27 cellular contexts compared by ENCODE assay signal in genomic region chr15:37054336-37054735, GRCh38. TPM values are rescaled to one million over a fixed set of nuclear protein-coding genes. Genes with fewer than 3 reads are reported as not detected.
"Had no signal": no experiment of that assay in that cellular context is flagged by ENCODE, and none has a peak within 500 bp of the region (broad histone marks: within the 10 kb centered on the region; RNA-seq: fewer than 3 reads in every experiment).

No MANE protein-coding gene starts in this region.

- DNase-seq: activated CD4-positive, alpha-beta T cell treated with anti-CD3 and anti-CD28 coated beads for 48 hours; activated CD4-positive, alpha-beta T cell treated with anti-CD3 and anti-CD28 coated beads, Interleukin-2, amount 50 U/mL, for 4 hours; activated CD4-positive, CD25-positive, alpha-beta regulatory T cell treated with anti-CD3 and anti-CD28 coated beads, Interleukin-2, amount 50 U/mL, for 72 hours; activated CD8-positive, alpha-beta memory T cell treated with anti-CD3 and anti-CD28 coated beads, Interleukin-2, amount 50 U/mL, for 48 hours; activated CD8-positive, alpha-beta T cell treated with anti-CD3 and anti-CD28 coated beads, Interleukin-2, amount 10 ng/mL, durations not matched to agents 7 days and 5 days; activated naive CD8-positive, alpha-beta T cell treated with anti-CD3 and anti-CD28 coated beads, Interleukin-2, amount 50 U/mL, for 24 hours; activated T-cell treated with anti-CD3 and anti-CD28 coated beads, Interleukin-2, amount 50 U/mL, for 1 hour; amniotic stem cell; brain microvascular endothelial cell; caudate nucleus; NCI-H1092 treated with DMSO at 0.1 percent for 48 hours; NCI-H1417 treated with DMSO at 0.1 percent for 48 hours; NCI-H1694; NCI-H2029; NCI-H510A treated with DMSO at 0.1 percent for 48 hours; NCI-H69; NK-92 treated with Interleukin-12 subunit alpha and Interleukin-12 subunit beta, amount 100 ng/mL, for 24 hours; Peyer's patch; SHP77; T-helper 17 cell; T-helper 9 cell had no signal

- H3K4me3 Mint-ChIP-seq: activated CD8-positive, alpha-beta T cell treated with anti-CD3 and anti-CD28 coated beads, Interleukin-2, amount 10 ng/mL, durations not matched to agents 7 days and 5 days; activated naive CD8-positive, alpha-beta T cell treated with anti-CD3 and anti-CD28 coated beads, Interleukin-2, amount 50 U/mL, for 24 hours; T-helper 17 cell; WTC11 had no signal

- H3K9me3 ChIP-seq: ascending aorta, Peyer's patch, SJSA1 had no signal

- H3K27ac Mint-ChIP-seq: activated CD8-positive, alpha-beta T cell treated with anti-CD3 and anti-CD28 coated beads, Interleukin-2, amount 10 ng/mL, durations not matched to agents 7 days and 5 days; activated naive CD4-positive, alpha-beta T cell treated with anti-CD3 and anti-CD28 coated beads, Interleukin-2, amount 50 U/mL, for 72 hours; activated naive CD8-positive, alpha-beta T cell treated with anti-CD3 and anti-CD28 coated beads, Interleukin-2, amount 50 U/mL, for 24 hours; T-helper 17 cell; WTC11 had no signal

- H3K4me1 ChIP-seq: Peyer's patch had no signal

- H3K27ac ChIP-seq: ascending aorta, brain microvascular endothelial cell, KMS-11, Peyer's patch, RWPE1, SJSA1 had no signal

- H3K27me3 Mint-ChIP-seq: activated naive CD8-positive, alpha-beta T cell treated with anti-CD3 and anti-CD28 coated beads, Interleukin-2, amount 50 U/mL, for 24 hours had no signal

- H3K27me3 ChIP-seq: ascending aorta, brain microvascular endothelial cell, Peyer's patch, SJSA1 had no signal

- H3K4me1 Mint-ChIP-seq: activated naive CD8-positive, alpha-beta T cell treated with anti-CD3 and anti-CD28 coated beads, Interleukin-2, amount 50 U/mL, for 24 hours; T-helper 17 cell had no signal

- H3K36me3 Mint-ChIP-seq: activated naive CD4-positive, alpha-beta T cell treated with anti-CD3 and anti-CD28 coated beads, Interleukin-2, amount 50 U/mL, for 72 hours; WTC11 had no signal

- H3K36me3 ChIP-seq: brain microvascular endothelial cell, Peyer's patch, SJSA1 had no signal

- H3K4me3 ChIP-seq: ascending aorta, Peyer's patch, SJSA1 had no signal

RNA-seq across cellular contexts. Expression of gene MEIS2, which starts 46.0 kb away (rescaled TPM):
- total RNA-seq: activated CD8-positive, alpha-beta T cell treated with anti-CD3 and anti-CD28 coated beads, Interleukin-2, amount 10 ng/mL, durations not matched to agents 7 days and 5 days; T-helper 17 cell had no signal
